Comparison of ENCODE assay signal across 3 cellular contexts in the genomic region with DNA sequence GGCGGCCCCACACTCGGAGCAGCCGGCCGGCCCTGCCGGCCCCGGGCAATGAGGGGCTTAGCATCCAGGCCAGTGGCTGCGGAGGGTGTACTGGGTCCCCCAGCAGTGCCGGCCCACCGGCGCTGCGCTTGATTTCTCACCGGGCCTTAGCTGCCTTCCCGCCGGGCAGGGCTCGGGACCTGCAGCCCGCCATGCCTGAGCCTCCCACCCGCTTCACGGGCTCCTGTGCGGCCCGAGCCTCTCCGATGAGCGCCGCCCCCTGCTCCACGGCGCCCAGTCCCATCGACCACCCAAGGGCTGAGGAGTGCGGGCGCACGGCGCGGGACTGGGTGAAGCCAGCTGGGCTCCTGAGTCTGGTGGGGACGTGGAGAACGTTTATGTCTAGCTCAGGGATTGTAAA. TPM values are rescaled to one million over a fixed set of nuclear protein-coding genes. Genes with fewer than 3 reads are reported as not detected.
"Had no signal": no experiment of that assay in that cellular context is flagged by ENCODE, and none has a peak within 500 bp of the region (broad histone marks: within the 10 kb centered on the region; RNA-seq: fewer than 3 reads in every experiment).

No MANE protein-coding gene starts in this region.

RNA-seq across cellular contexts. Expression of a gene that starts 58.7 kb away (rescaled TPM):
- total RNA-seq: GM23248, H4, HFFc6 had no signal
- polyA plus RNA-seq: GM23248 had no signal
